In the genomic region with DNA sequence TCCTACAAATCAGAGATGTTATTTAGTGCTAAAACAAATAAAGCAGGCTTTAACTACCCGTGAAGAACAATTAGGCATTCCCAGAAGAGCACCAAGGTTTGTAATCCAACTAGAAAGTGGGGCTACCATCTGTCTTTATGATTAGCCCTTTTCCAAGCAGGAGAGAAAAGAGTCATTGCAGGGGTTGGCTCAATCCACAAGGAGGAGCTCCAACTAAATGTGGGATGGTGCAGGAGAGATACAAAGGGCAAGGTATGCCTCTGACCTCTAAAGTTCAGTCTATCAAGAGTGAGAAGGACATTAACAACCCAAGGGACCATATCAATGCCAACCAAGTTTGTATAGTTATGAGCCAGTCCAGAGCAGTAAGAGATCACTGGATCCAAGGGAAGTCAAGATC, we compare ENCODE assay signal across 12 cellular contexts.
DNase-seq lines count a peak whose midpoint lies in the region; ATAC-seq, FAIRE-seq and TF ChIP-seq lines count a peak whose summit lies in the region.
"Had no signal": no experiment of that assay in that cellular context is flagged by ENCODE, and none has a peak within 500 bp of the region (broad histone marks: within the 10 kb centered on the region; RNA-seq: fewer than 3 reads in every experiment).

No MANE protein-coding gene starts in this region.

- ATAC-seq in GM21447 (IDR thresholded peaks at IDR 0.05; ENCODE audit: unreplicated experiment) (no peak), HG03520 (IDR thresholded peaks at IDR 0.05; ENCODE audit: unreplicated experiment) (no peak), GM21423 (IDR thresholded peaks at IDR 0.05; ENCODE audit: unreplicated experiment) (no peak), HG03196 (IDR thresholded peaks at IDR 0.05; ENCODE audit: unreplicated experiment) (no peak)

- TF ChIP-seq CTCF in BE2C (IDR thresholded peaks at IDR 0.05; ENCODE audit: low read depth, low read length) = peak; percentile 56
- peak; percentile 24; the same call in 1 of the 2 replicates for TF ChIP-seq CTCF in VCaP (conservative IDR thresholded peaks at IDR 0.05)

- no peak overlapping the region for H3K4me3 ChIP-seq in BE2C (ENCODE audit: low read depth, low read length)
- H3K4me3 ChIP-seq: BLaER1, thyroid gland had no signal

- no peaks in the 10 kb centered on the region for H3K27me3 ChIP-seq in BE2C
- H3K27me3 ChIP-seq: BLaER1, thyroid gland had no signal

- DNase-seq in BE2C = no peak
- DNase-seq in HTR-8/SVneo (ENCODE audit: insufficient read length, low spot score) = peak; percentile 12
- DNase-seq in islet precursor cell = peak; percentile 53
- DNase-seq: T-helper 1 cell, thyroid gland had no signal

- no peaks in the 10 kb centered on the region for H3K9me3 ChIP-seq in BE2C
- H3K9me3 ChIP-seq: BLaER1, thyroid gland had no signal

- H3K4me1 ChIP-seq in BE2C = no peaks in the 10 kb centered on the region
- H3K4me1 ChIP-seq: BLaER1, thyroid gland had no signal

- FAIRE-seq in HTR-8/SVneo (lab: Jason Lieb, UNC) = no peak
- FAIRE-seq: GM12892 had no signal

- no peaks in the 10 kb centered on the region for H3K36me3 ChIP-seq in BE2C
- H3K36me3 ChIP-seq: BLaER1, thyroid gland had no signal

- H3K27ac ChIP-seq in VCaP = no peak overlapping the region
- H3K27ac ChIP-seq: BLaER1, thyroid gland had no signal
